9 cellular contexts compared by ENCODE assay signal in genomic region chr1:8412183-8412831, GRCh38.
A peak's percentile ranks its signal among the peaks of the same experiment; 100 is the strongest.
DNase-seq lines count a peak whose midpoint lies in the region; ATAC-seq and TF ChIP-seq lines count a peak whose summit lies in the region.
"Had no signal": no experiment of that assay in that cellular context is flagged by ENCODE, and none has a peak within 500 bp of the region (broad histone marks: within the 10 kb centered on the region; RNA-seq: fewer than 3 reads in every experiment).

No MANE protein-coding gene starts in this region.

- TF ChIP-seq CTCF in progenitor cell of endocrine pancreas (IDR thresholded peaks at IDR 0.05; ENCODE audit: unreplicated experiment), result no peak

- H3K9me3 Mint-ChIP-seq in T-cell (no peaks in the 10 kb centered on the region), progenitor cell of endocrine pancreas (ENCODE audit: low read depth) (no peaks in the 10 kb centered on the region)

- ATAC-seq in T-cell (replicated peaks in 1 of 4), result no peak
- no peak for ATAC-seq in HG02840 (IDR thresholded peaks at IDR 0.05; ENCODE audit: low FRiP score, unreplicated experiment)

- H3K36me3 ChIP-seq in BLaER1 treated with 17β-estradiol and CSF1 and Interleukin-3, amounts not matched to agents 10 nM and 100 nM, result peaks cover 41 to 91% (median 68%) of the 10 kb centered on the region in 11 experiments

- POLR2A ChIA-PET in T-cell (lab: Charles Lee), result interaction anchor here in 1 of 2 donors (0.6 kb wide), 1 partner anchor 84 kb away, joined by 5 read pairs; no protein-coding TSS in a partner anchor

- H3K4me3 Mint-ChIP-seq in T-cell (no peak overlapping the region), progenitor cell of endocrine pancreas (ENCODE audit: low read depth) (no peak overlapping the region)

- no peaks in the 10 kb centered on the region for H3K27me3 Mint-ChIP-seq in T-cell
- H3K27me3 Mint-ChIP-seq in progenitor cell of endocrine pancreas, result no peaks in the 10 kb centered on the region

- H3K9ac ChIP-seq in BLaER1 treated with 17β-estradiol and CSF1 and Interleukin-3, amounts not matched to agents 10 nM and 100 nM, result no peak overlapping the region

- no peak overlapping the region for H3K4me3 ChIP-seq in BLaER1 treated with 17β-estradiol and CSF1 and Interleukin-3, amounts not matched to agents 10 nM and 100 nM

- H3K36me3 Mint-ChIP-seq in T-cell (peaks cover 46% of the 10 kb centered on the region), progenitor cell of endocrine pancreas (ENCODE audit: insufficient read depth) (peaks cover 16% of the 10 kb centered on the region)

- peaks cover 92 to 100% (median 100%) of the 10 kb centered on the region in 11 experiments for H4K20me1 ChIP-seq in BLaER1 treated with 17β-estradiol and CSF1 and Interleukin-3, amounts not matched to agents 10 nM and 100 nM

- H3K4me2 ChIP-seq in BLaER1 treated with 17β-estradiol and CSF1 and Interleukin-3, amounts not matched to agents 10 nM and 100 nM, result peak overlapping the region; percentile 19 to 73 (median 54); a peak in 21 of 22 replicates

- CTCF ChIA-PET in T-cell (lab: Charles Lee), result no interaction called here

- H3K4me1 ChIP-seq in BLaER1 treated with 17β-estradiol and CSF1 and Interleukin-3, amounts not matched to agents 10 nM and 100 nM, result peaks cover 35 to 59% (median 54%) of the 10 kb centered on the region in 10 experiments

- no peak overlapping the region; a peak in 1 of 22 replicates for H3K27ac ChIP-seq in BLaER1 treated with 17β-estradiol and CSF1 and Interleukin-3, amounts not matched to agents 10 nM and 100 nM

- no peaks in the 10 kb centered on the region for H3K9me3 ChIP-seq in BLaER1 treated with 17β-estradiol and CSF1 and Interleukin-3, amounts not matched to agents 10 nM and 100 nM (replicated peaks in 1 of 11)

- peak overlapping the region; percentile 1 to 81 for H3K27ac Mint-ChIP-seq in T-cell
- H3K27ac Mint-ChIP-seq in progenitor cell of endocrine pancreas, result peak overlapping the region; percentile 63

- H3K4me1 Mint-ChIP-seq in T-cell, result peaks cover 63 to 80% (median 78%) of the 10 kb centered on the region in 3 donors
- peaks cover 64% of the 10 kb centered on the region for H3K4me1 Mint-ChIP-seq in progenitor cell of endocrine pancreas (ENCODE audit: low read depth)

- no peaks in the 10 kb centered on the region for H3K27me3 ChIP-seq in BLaER1 treated with 17β-estradiol and CSF1 and Interleukin-3, amounts not matched to agents 10 nM and 100 nM

- DNase-seq in T-cell, result no peak
- DNase-seq in fibroblast of peridontal ligament (ENCODE audit: extremely low read depth), result peak; percentile 76
- DNase-seq in progenitor cell of endocrine pancreas (ENCODE audit: low spot score, unreplicated experiment), result no peak
- no peak for DNase-seq in stimulated activated CD4-positive, alpha-beta T cell treated with anti-CD3 and anti-CD28 coated beads, Interleukin-4, amount 100 ng/mL, for 24 hours
- no peak for DNase-seq in COLO668 (lab: John Stamatoyannopoulos, UW; ENCODE audit: unreplicated experiment)
- DNase-seq in NCI-H748 (lab: John Stamatoyannopoulos, UW; ENCODE audit: unreplicated experiment), result no peak
- DNase-seq: T-helper 9 cell had no signal
